ENCODE assay signal across 8 cellular contexts in genomic region chr6:7267521-7268091, GRCh38. TPM values are rescaled to one million over a fixed set of nuclear protein-coding genes. Genes with fewer than 3 reads are reported as not detected.
DNase-seq lines count a peak whose midpoint lies in the region; ATAC-seq, FAIRE-seq and TF ChIP-seq lines count a peak whose summit lies in the region.

No MANE protein-coding gene starts in this region.

- H3K27me3 ChIP-seq in keratinocyte (ENCODE audit: control insufficient read depth, extremely low read depth, insufficient read depth, low read length) (no peaks in the 10 kb centered on the region), ovary (no peaks in the 10 kb centered on the region)

- TF ChIP-seq CTCF in HFFc6 (IDR thresholded peaks at IDR 0.05) (no peak), keratinocyte (optimal IDR thresholded peaks at IDR 0.05 in 1 of 3, IDR thresholded peaks at IDR 0.05 in 1 of 3, conservative IDR thresholded peaks at IDR 0.05 in 1 of 3; ENCODE audit: extremely low read depth in 1 of 3, insufficient read depth in 2 of 3, low read length in 3 of 3) (no peak), ovary (IDR thresholded peaks at IDR 0.05) (no peak)

- TF ChIP-seq POLR2A in ovary (IDR thresholded peaks at IDR 0.05) = no peak

- peak overlapping the region; percentile 59 for H3K4me3 Mint-ChIP-seq in HFFc6
- no peak overlapping the region for H3K4me3 Mint-ChIP-seq in natural killer cell treated with Interleukin-12 subunit alpha and Interleukin-12 subunit beta and Interleukin-15 and Interleukin-18, amount 100 ng/mL, for 72 hours
- no peak overlapping the region for H3K4me3 Mint-ChIP-seq in T-helper 17 cell

- peak; percentile 97 for FAIRE-seq in keratinocyte (lab: Jason Lieb, UNC)

- dilution Hi-C loops in keratinocyte (cut with MboI; ENCODE audit: extremely low pct_ligation_motif_present, low sequenced_read_pairs) = no loop called here

- ATAC-seq in natural killer cell treated with Interleukin-12 subunit alpha and Interleukin-12 subunit beta and Interleukin-15 and Interleukin-18, amount 100 ng/mL, for 72 hours = no peak
- no peak for ATAC-seq in T-helper 17 cell
- ATAC-seq in HG02870 (IDR thresholded peaks at IDR 0.05; ENCODE audit: unreplicated experiment) = no peak

- H3K27ac Mint-ChIP-seq in HFFc6 (peak overlapping the region; percentile 74), T-helper 17 cell (no peak overlapping the region)
- H3K27ac Mint-ChIP-seq in natural killer cell treated with Interleukin-12 subunit alpha and Interleukin-12 subunit beta and Interleukin-15 and Interleukin-18, amount 100 ng/mL, for 72 hours = no peak overlapping the region

- no peaks in the 10 kb centered on the region for H4K20me1 ChIP-seq in keratinocyte (ENCODE audit: control insufficient read depth, extremely low read depth, insufficient read depth, low read length)

- TF ChIP-seq EP300 in ovary (IDR thresholded peaks at IDR 0.05) = no peak

- peak overlapping the region in 2 of 3 experiments; percentile 58 to 70 for H3K4me3 ChIP-seq in keratinocyte (ENCODE audit: control insufficient read depth in 2 of 3, extremely low read depth in 1 of 3, insufficient read depth in 2 of 3, low read depth in 1 of 3, low read length in 3 of 3)
- H3K4me3 ChIP-seq in ovary = no peak overlapping the region

- no peaks in the 10 kb centered on the region for H3K9me1 ChIP-seq in keratinocyte (ENCODE audit: control insufficient read depth, extremely low read depth, insufficient read depth, low read length)

- intact Hi-C loops in ovary (cut with DNase I) = no loop called here

- 51 to 64% (median 54%) methylated on average over 13 of the region's 13 CpGs for WGBS in ovary, 3 donors

- H3K36me3 Mint-ChIP-seq in HFFc6 (ENCODE audit: low read depth) = no peaks in the 10 kb centered on the region; the same call in 1 of the 2 replicates
- no peaks in the 10 kb centered on the region for H3K36me3 Mint-ChIP-seq in natural killer cell treated with Interleukin-12 subunit alpha and Interleukin-12 subunit beta and Interleukin-15 and Interleukin-18, amount 100 ng/mL, for 72 hours
- peaks cover 4% of the 10 kb centered on the region for H3K36me3 Mint-ChIP-seq in T-helper 17 cell (ENCODE audit: low read depth)

- peak overlapping the region; percentile 93 for H3K4me2 ChIP-seq in keratinocyte (ENCODE audit: control insufficient read depth, extremely low read depth, insufficient read depth, low read depth, low read length)

- H3K4me1 Mint-ChIP-seq in HFFc6 (ENCODE audit: low read depth) (peaks cover 18% of the 10 kb centered on the region), T-helper 17 cell (peaks cover 2% of the 10 kb centered on the region)
- H3K4me1 Mint-ChIP-seq in natural killer cell treated with Interleukin-12 subunit alpha and Interleukin-12 subunit beta and Interleukin-15 and Interleukin-18, amount 100 ng/mL, for 72 hours (ENCODE audit: low read depth in 2 of 2) = no peaks in the 10 kb centered on the region

- H3K4me1 ChIP-seq in keratinocyte (ENCODE audit: control insufficient read depth, extremely low read depth, insufficient read depth, low read length) (peaks cover 17% of the 10 kb centered on the region), ovary (ENCODE audit: insufficient read depth) (no peaks in the 10 kb centered on the region)

- H3K9me3 ChIP-seq in keratinocyte (ENCODE audit: control insufficient read depth, low read depth, low read length) = peaks cover 2% of the 10 kb centered on the region
- H3K9me3 ChIP-seq in T-helper 17 cell (ENCODE audit: control insufficient read depth, low read length, poor library complexity, severe bottlenecking) = no peaks in the 10 kb centered on the region
- no peaks in the 10 kb centered on the region for H3K9me3 ChIP-seq in ovary

- H3K36me3 ChIP-seq in keratinocyte (ENCODE audit: control insufficient read depth in 2 of 2, extremely low read depth in 1 of 2, insufficient read depth in 2 of 2, low read length in 2 of 2) (no peaks in the 10 kb centered on the region), ovary (no peaks in the 10 kb centered on the region)

- DNase-seq in A172 (ENCODE audit: low spot score) (peak; percentile 88), HFFc6 (peak; percentile 98), astrocyte of the hippocampus (ENCODE audit: low read depth, low spot score) (peak; percentile 96), keratinocyte (ENCODE audit: low read depth, low spot score) (peak; percentile 96), T-helper 17 cell (no peak), ovary (no peak)
- DNase-seq in natural killer cell treated with Interleukin-12 subunit alpha and Interleukin-12 subunit beta and Interleukin-15 and Interleukin-18, amount 100 ng/mL, for 72 hours (ENCODE audit: low spot score) = no peak

- H3K27ac ChIP-seq in keratinocyte (ENCODE audit: control insufficient read depth, insufficient read depth, low read length) (peak overlapping the region; percentile 91), ovary (no peak overlapping the region)

- H3K27me3 Mint-ChIP-seq in HFFc6 (ENCODE audit: insufficient read depth) (peaks cover 7% of the 10 kb centered on the region), T-helper 17 cell (peaks cover 11% of the 10 kb centered on the region)
- H3K27me3 Mint-ChIP-seq in natural killer cell treated with Interleukin-12 subunit alpha and Interleukin-12 subunit beta and Interleukin-15 and Interleukin-18, amount 100 ng/mL, for 72 hours = peaks cover 0 to 3% of the 10 kb centered on the region in 2 donors

- H3K9ac ChIP-seq in keratinocyte (ENCODE audit: control insufficient read depth, extremely low read depth, insufficient read depth, low read length) = peak overlapping the region; percentile 76

- H2AFZ ChIP-seq in keratinocyte (ENCODE audit: control insufficient read depth, low read length) = peak overlapping the region; percentile 98

- H3K79me2 ChIP-seq in keratinocyte (ENCODE audit: control insufficient read depth, insufficient read depth, low read length) = no peaks in the 10 kb centered on the region

- peaks cover 5% of the 10 kb centered on the region; the same call in 1 of the 2 replicates for H3K9me3 Mint-ChIP-seq in HFFc6
- H3K9me3 Mint-ChIP-seq in natural killer cell treated with Interleukin-12 subunit alpha and Interleukin-12 subunit beta and Interleukin-15 and Interleukin-18, amount 100 ng/mL, for 72 hours = no peaks in the 10 kb centered on the region

RNA-seq across cellular contexts. Expression of gene SSR1, which starts 45.4 kb away (rescaled TPM):
- total RNA-seq in A172 (2014; rRNA removed; shearing (Covaris generic)) = 110 TPM in 2 replicates
- 100 to 1,000 TPM; 279 to 334 (median 307) TPM for total RNA-seq in HFFc6 (2021; fragmentation: NEBNext Ultra II Directional; extraction: Animal tissue kit (Norgen Biotek cat#: 25700))
- polyA plus RNA-seq in keratinocyte = 88.1 to 188 TPM (median 149 TPM) in 3 replicates
- 211 TPM for polyA plus RNA-seq in keratinocyte (2011; ENCODE audit: low read depth)
- 109 and 168 TPM in 2 replicates for polyA plus RNA-seq in keratinocyte (2011; cell fraction: cytosol; rRNA removed)
- 89.0 and 135 TPM in 2 replicates for polyA plus RNA-seq in keratinocyte (2011; cell fraction: nucleus; rRNA removed)
- polyA plus RNA-seq in keratinocyte (2012; ENCODE audit: low replicate concordance) = 54.9 and 119 TPM in 2 replicates
- polyA minus RNA-seq in keratinocyte = 45.5 to 159 TPM (median 106 TPM) in 3 replicates
- 59.5 TPM for polyA minus RNA-seq in keratinocyte (2011; cell fraction: cytosol; rRNA and poly(A)+ RNA removed)
- 41.7 and 97.0 TPM in 2 replicates for polyA minus RNA-seq in keratinocyte (2011; cell fraction: nucleus; rRNA and poly(A)+ RNA removed)
- 100 to 1,000 TPM; 154 to 194 TPM for total RNA-seq in natural killer cell treated with Interleukin-12 subunit alpha and Interleukin-12 subunit beta and Interleukin-15 and Interleukin-18, amount 100 ng/mL, for 72 hours
- 10 to 100 TPM; 80.4 to 96.1 TPM for total RNA-seq in T-helper 17 cell
- total RNA-seq in ovary = 100 to 1,000 TPM in 5 of 7 donors, 10 to 100 TPM in 2; 42.3 to 166 (median 123) TPM
- 100 to 1,000 TPM in 1 of 2 donors, 10 to 100 TPM in 1; 45.0 to 111 TPM for polyA plus RNA-seq in ovary

Comparison
In these comparisons a context has a peak if more than half of its experiments do, and no peak if none do; other contexts are left out.
1. DNase-seq: peak in A172 (single experiment), HFFc6 (single experiment), astrocyte of the hippocampus (single experiment) and keratinocyte (single experiment); none in natural killer cell treated with Interleukin-12 subunit alpha and Interleukin-12 subunit beta and Interleukin-15 and Interleukin-18, amount 100 ng/mL, for 72 hours (single experiment), T-helper 17 cell (0 of 3) and ovary (0 of 5).